Comparison of ENCODE assay signal across 20 cellular contexts in the genomic region with DNA sequence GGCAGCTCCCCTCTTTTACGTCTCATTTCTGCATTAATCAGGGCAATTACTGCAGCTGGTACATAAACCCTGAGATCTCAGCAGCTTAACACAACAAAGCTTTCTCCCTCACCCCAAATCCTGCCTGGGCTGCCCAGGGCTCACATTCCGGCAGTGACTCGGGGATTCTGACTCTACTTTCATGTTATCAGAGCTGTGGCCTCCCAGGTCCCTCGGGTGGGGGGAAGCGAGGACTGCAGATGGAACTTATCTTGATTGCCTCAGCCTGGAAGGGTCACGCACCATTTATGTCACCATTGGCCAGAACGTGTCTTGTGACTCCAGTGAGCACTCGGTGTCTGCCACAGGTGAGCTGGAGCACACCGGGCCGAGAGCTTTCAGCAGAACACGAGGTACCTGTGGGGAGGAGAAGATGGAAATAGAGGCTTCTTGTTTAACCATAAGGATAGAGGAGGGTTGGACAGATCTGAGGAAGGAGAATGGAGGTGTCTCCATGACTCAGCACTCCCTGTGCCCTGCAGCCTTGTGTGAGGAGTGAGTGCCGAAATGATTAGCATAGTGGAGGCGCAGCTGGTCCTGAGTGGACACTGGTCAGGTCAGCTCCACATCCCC.
A peak's percentile ranks its signal among the peaks of the same experiment; 100 is the strongest.
DNase-seq lines count a peak whose midpoint lies in the region; ATAC-seq and TF ChIP-seq lines count a peak whose summit lies in the region.
"Had no signal": no experiment of that assay in that cellular context is flagged by ENCODE, and none has a peak within 500 bp of the region (broad histone marks: within the 10 kb centered on the region; RNA-seq: fewer than 3 reads in every experiment).

No MANE protein-coding gene starts in this region.

- WGBS in esophagus muscularis mucosa: 82% methylated on average over 13 of the region's 13 CpGs

- H3K4me1 ChIP-seq in esophagus muscularis mucosa (peaks cover 0 to 1% (median under 1%) of the 10 kb centered on the region in 4 donors), A673 (ENCODE audit: insufficient read depth, low read length, poor library complexity, severe bottlenecking) (no peaks in the 10 kb centered on the region)
- H3K4me1 ChIP-seq: BLaER1 had no signal

- ATAC-seq in HG03025 (IDR thresholded peaks at IDR 0.05; ENCODE audit: low FRiP score, unreplicated experiment): no peak
- ATAC-seq: SK-N-SH treated with all-trans-retinoic acid at 6 μM for 48 hours had no signal

- H3K4me3 ChIP-seq in WERI-Rb-1 (ENCODE audit: low read depth, low read length): peak overlapping the region; percentile 29
- no peak overlapping the region for H3K4me3 ChIP-seq in esophagus muscularis mucosa
- no peak overlapping the region for H3K4me3 ChIP-seq in A673 (ENCODE audit: low read depth, low read length, poor library complexity, severe bottlenecking)
- H3K4me3 ChIP-seq: BLaER1 had no signal

- H3K27me3 ChIP-seq in WERI-Rb-1 (ENCODE audit: insufficient read depth, low read depth, severe bottlenecking) (no peaks in the 10 kb centered on the region), esophagus muscularis mucosa (no peaks in the 10 kb centered on the region), A673 (replicated peaks; ENCODE audit: insufficient read depth, low read depth, low read length, poor library complexity) (peaks cover 7% of the 10 kb centered on the region)
- H3K27me3 ChIP-seq: BLaER1 had no signal

- BruUV-seq in A673 (replicated peaks; lab: Mats Ljungman, UMichigan): no TSS peak

- H3K36me3 ChIP-seq in WERI-Rb-1 (no peaks in the 10 kb centered on the region), esophagus muscularis mucosa (no peaks in the 10 kb centered on the region), A673 (ENCODE audit: insufficient read depth, low read length, poor library complexity, severe bottlenecking) (no peaks in the 10 kb centered on the region)
- H3K36me3 ChIP-seq: BLaER1 had no signal

- intact Hi-C loops in esophagus muscularis mucosa (cut with DNase I): no loop called here
- intact Hi-C loops in A673 (cut with micrococcal nuclease; ENCODE audit: unreplicated experiment): no loop called here

- CTCF ChIA-PET in A673 (lab: Charles Lee): no interaction called here

- H3K9me3 ChIP-seq in WERI-Rb-1 (ENCODE audit: severe bottlenecking) (no peaks in the 10 kb centered on the region), esophagus muscularis mucosa (no peaks in the 10 kb centered on the region), A673 (ENCODE audit: low read depth, low read length, poor library complexity, severe bottlenecking) (no peaks in the 10 kb centered on the region)
- H3K9me3 ChIP-seq: BLaER1 had no signal

- no peak for TF ChIP-seq EP300 in esophagus muscularis mucosa (IDR thresholded peaks at IDR 0.05)

- no peak for TF ChIP-seq POLR2A in esophagus muscularis mucosa (IDR thresholded peaks at IDR 0.05; ENCODE audit: low read depth)

- in situ Hi-C loops in KBM-7 (cut with MboI; ENCODE audit: low pct_unique_long_range_greater_than_20kb, low sequenced_read_pairs): loop anchor here (25.0 kb wide), 2 partner anchors 194 to 606 kb away; partner anchors contain the start of gene FOXF2

- TF ChIP-seq CTCF in WERI-Rb-1 (IDR thresholded peaks at IDR 0.05; ENCODE audit: low read depth, low read length) (no peak), esophagus muscularis mucosa (IDR thresholded peaks at IDR 0.05) (no peak), A673 (conservative IDR thresholded peaks at IDR 0.05; ENCODE audit: low read depth, low read length) (no peak)

- H3K27ac ChIP-seq in WERI-Rb-1: peak overlapping the region; percentile 3
- H3K27ac ChIP-seq in esophagus muscularis mucosa (replicated peaks in 1 of 4): no peak overlapping the region
- no peak overlapping the region for H3K27ac ChIP-seq in A673 (ENCODE audit: low read depth, low read length, poor library complexity, severe bottlenecking)
- H3K27ac ChIP-seq: BLaER1, RWPE1 had no signal

- DNase-seq in NCI-H82 (lab: John Stamatoyannopoulos, UW) (peak; percentile 42), NCI-H82 treated with DMSO at 0.1 percent for 48 hours (lab: John Stamatoyannopoulos, UW; ENCODE audit: unreplicated experiment) (no peak), WERI-Rb-1 (peak; percentile 78), esophagus muscularis mucosa (ENCODE audit: extremely low spot score) (peak; percentile 90), KBM-7 (no peak), A673 (ENCODE audit: low spot score) (no peak)
- no peak for DNase-seq in stimulated activated naive CD4-positive, alpha-beta T cell (lab: John Stamatoyannopoulos, UW)
- DNase-seq: CD4-positive, alpha-beta memory T cell; GF-D8; GOT3; KG1; MV-4-11; NCI-H2107; NCI-H510A; NCI-H748 treated with DMSO at 0.1 percent for 48 hours; SIG-M5 had no signal

- POLR2A ChIA-PET in A673 (lab: Charles Lee; ENCODE audit: low non-redundant PET): no interaction called here

Comparison
In these comparisons a context has a peak if more than half of its experiments do, and no peak if none do; other contexts are left out.
1. DNase-seq: peak in NCI-H82 (single experiment), WERI-Rb-1 (single experiment) and esophagus muscularis mucosa (single experiment); none in NCI-H82 treated with DMSO at 0.1 percent for 48 hours (single experiment), KBM-7 (single experiment), A673 (single experiment) and stimulated activated naive CD4-positive, alpha-beta T cell (0 of 6).